17 cellular contexts compared by ENCODE assay signal in genomic region chr7:135755351-135755753, GRCh38.
DNase-seq lines count a peak whose midpoint lies in the region; ATAC-seq and TF ChIP-seq lines count a peak whose summit lies in the region.
"Had no signal": no experiment of that assay in that cellular context is flagged by ENCODE, and none has a peak within 500 bp of the region (broad histone marks: within the 10 kb centered on the region; RNA-seq: fewer than 3 reads in every experiment).

No MANE protein-coding gene starts in this region.

- H3K9me3 ChIP-seq in endocrine pancreas (ENCODE audit: control insufficient read depth, low read length), result no peaks in the 10 kb centered on the region
- H3K9me3 ChIP-seq: left lung, right lobe of liver had no signal

- no peak overlapping the region for H3K4me3 ChIP-seq in endocrine pancreas (ENCODE audit: control insufficient read depth, insufficient read depth, low read length)
- H3K4me3 ChIP-seq in rectal smooth muscle tissue (ENCODE audit: low read length), result no peak overlapping the region
- H3K4me3 ChIP-seq: cardiac muscle cell, left lung, right lobe of liver had no signal

- no peak for ATAC-seq in SK-N-SH treated with all-trans-retinoic acid at 6 μM for 48 hours
- ATAC-seq in HG02678 (IDR thresholded peaks at IDR 0.05; ENCODE audit: unreplicated experiment), result no peak
- ATAC-seq: CD8-positive, alpha-beta T cell; HCT116; left lung; right lobe of liver had no signal

- H3K27me3 ChIP-seq in endocrine pancreas (ENCODE audit: control insufficient read depth, insufficient read depth, low read length) (no peaks in the 10 kb centered on the region), rectal smooth muscle tissue (ENCODE audit: control insufficient read depth, insufficient read depth, low read length) (no peaks in the 10 kb centered on the region)
- H3K27me3 ChIP-seq: cardiac muscle cell, left lung, right lobe of liver had no signal

- DNase-seq in NCI-H1092 treated with DMSO at 0.1 percent for 48 hours (lab: John Stamatoyannopoulos, UW), result peak; percentile 97
- peak; percentile 74 for DNase-seq in NCI-H2196 (lab: John Stamatoyannopoulos, UW; ENCODE audit: unreplicated experiment)
- DNase-seq in stimulated activated CD4-positive, alpha-beta T cell treated with anti-CD3 and anti-CD28 coated beads, Interleukin-15, amount 100 ng/mL, for 24 hours, result no peak
- DNase-seq in glomerular visceral epithelial cell (ENCODE audit: extremely low spot score), result no peak
- DNase-seq: activated B cell treated with CpG ODN at 0.5 μM for 24 hours; CD8-positive, alpha-beta T cell; EL; left lung; right lobe of liver; stimulated activated CD4-positive, alpha-beta T cell treated with anti-CD3 and anti-CD28 coated beads, Interleukin-2, amount 100 ng/mL, for 24 hours; T-helper 2 cell had no signal

- H3K36me3 ChIP-seq in endocrine pancreas (ENCODE audit: control insufficient read depth, insufficient read depth, low read length) (no peaks in the 10 kb centered on the region), rectal smooth muscle tissue (ENCODE audit: control insufficient read depth, insufficient read depth, low read length) (no peaks in the 10 kb centered on the region)
- H3K36me3 ChIP-seq: cardiac muscle cell, left lung, right lobe of liver had no signal

- H3K9ac ChIP-seq in endocrine pancreas (ENCODE audit: control insufficient read depth, insufficient read depth, low read length), result peak overlapping the region; percentile 51
- H3K9ac ChIP-seq in rectal smooth muscle tissue (ENCODE audit: low read length), result no peak overlapping the region

- no peaks in the 10 kb centered on the region for H3K4me1 ChIP-seq in endocrine pancreas (ENCODE audit: control insufficient read depth, insufficient read depth, low read length)
- H3K4me1 ChIP-seq in rectal smooth muscle tissue (ENCODE audit: control insufficient read depth, insufficient read depth, low read length), result peaks cover 19% of the 10 kb centered on the region
- H3K4me1 ChIP-seq: left lung, right lobe of liver had no signal

- peak overlapping the region; percentile 60 for H3K27ac ChIP-seq in rectal smooth muscle tissue (ENCODE audit: low read depth, low read length)
- H3K27ac ChIP-seq: cardiac muscle cell, left lung, right lobe of liver had no signal

TF ChIP-seq in SK-N-SH treated with all-trans-retinoic acid at 6 μM for 48 hours, 23 proteins besides CTCF, POLR2A, EP300 and RAD21:
- TF ChIP-seq RARB (CRISPR knock-in tag; IDR thresholded peaks at IDR 0.05) (no peak), OSR1 (CRISPR knock-in tag; IDR thresholded peaks at IDR 0.05) (no peak), CREB5 (CRISPR knock-in tag; IDR thresholded peaks at IDR 0.05; ENCODE audit: low read depth) (no peak)

Comparison
In these comparisons a context has a peak if more than half of its experiments do, and no peak if none do; other contexts are left out.
1. DNase-seq: peak in NCI-H1092 treated with DMSO at 0.1 percent for 48 hours (single experiment) and NCI-H2196 (single experiment); none in stimulated activated CD4-positive, alpha-beta T cell treated with anti-CD3 and anti-CD28 coated beads, Interleukin-15, amount 100 ng/mL, for 24 hours (single experiment) and glomerular visceral epithelial cell (single experiment).